In the genomic region with DNA sequence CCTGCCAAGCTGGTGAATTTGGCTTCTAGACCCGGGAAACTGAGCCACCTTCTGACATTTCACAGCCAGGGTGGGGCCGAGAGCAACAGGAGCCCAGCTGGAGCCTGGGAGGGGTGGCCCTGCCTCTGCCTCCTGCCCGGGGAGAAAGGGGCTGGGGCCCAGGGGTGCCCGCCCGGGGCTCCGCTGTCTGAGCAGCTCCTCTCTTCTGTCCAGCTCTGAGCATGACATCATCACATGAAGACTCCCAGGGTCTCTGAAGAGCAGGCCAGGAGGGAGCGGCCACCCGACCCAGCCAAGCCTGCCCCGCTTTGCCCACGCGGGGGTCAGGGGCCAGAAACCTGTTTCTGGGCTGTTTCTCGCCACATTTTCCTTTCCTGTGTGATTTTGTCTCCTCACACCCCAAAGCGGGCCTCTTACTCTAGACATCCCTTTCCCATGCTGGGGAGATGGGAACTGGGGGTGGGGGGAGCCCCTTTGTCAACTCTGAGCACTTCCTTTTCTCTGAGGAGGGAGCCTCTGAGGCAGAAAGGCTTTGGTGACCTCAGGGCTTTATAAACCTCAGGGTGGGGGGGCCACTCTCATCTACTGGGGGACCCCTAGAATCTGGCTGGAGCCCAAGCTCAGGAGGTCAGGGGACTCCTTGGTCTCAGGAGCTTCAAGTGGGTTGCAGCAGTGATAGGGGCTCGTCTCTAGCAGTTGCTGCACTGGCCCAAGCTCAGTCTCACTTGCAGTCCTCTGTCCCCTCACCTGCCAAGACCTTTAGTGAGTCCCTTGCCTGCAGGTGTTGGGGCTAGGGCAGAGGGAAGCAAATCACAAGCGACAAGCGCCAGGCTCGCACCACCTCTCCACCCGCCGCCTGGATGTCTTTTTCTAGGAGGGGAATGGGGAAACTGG, we compare ENCODE assay signal across 8 cellular contexts. TPM values are rescaled to one million over a fixed set of nuclear protein-coding genes. Genes with fewer than 3 reads are reported as not detected.
DNase-seq lines count a peak whose midpoint lies in the region; ATAC-seq, FAIRE-seq and TF ChIP-seq lines count a peak whose summit lies in the region.

No MANE protein-coding gene starts in this region.

- FAIRE-seq in HepG2 (lab: Jason Lieb, UNC): no peak

- peaks cover 13% of the 10 kb centered on the region for H3K79me2 ChIP-seq in HepG2 (ENCODE audit: insufficient read depth, low read length)
- H3K79me2 ChIP-seq in SK-N-SH (ENCODE audit: insufficient read depth): peaks cover 34% of the 10 kb centered on the region

- no peak for TF ChIP-seq RAD21 in HepG2 (CRISPR knock-in tag; IDR thresholded peaks at IDR 0.05)
- no peak for TF ChIP-seq RAD21 in SK-N-SH (IDR thresholded peaks at IDR 0.05; ENCODE audit: low read length)

- BruUV-seq in HepG2 (replicated peaks; lab: Mats Ljungman, UMichigan): no TSS peak

- no peak overlapping the region for H3K27ac ChIP-seq in HepG2 (ENCODE audit: extremely low read length, insufficient read depth, low read length)
- peak overlapping the region; percentile 45 for H3K27ac ChIP-seq in substantia nigra (ENCODE audit: low read depth, low read length, poor library complexity, severe bottlenecking)
- H3K27ac ChIP-seq in SK-N-SH (ENCODE audit: low read depth in 2 of 2, low read length in 1 of 2): no peak overlapping the region

- H3K9me3 ChIP-seq in HepG2 (ENCODE audit: low read length): no peaks in the 10 kb centered on the region
- no peaks in the 10 kb centered on the region for H3K9me3 ChIP-seq in SK-N-SH

- H3K4me3 ChIP-seq in HepG2 (replicated peaks in 1 of 3; ENCODE audit: insufficient read depth in 1 of 3, low read depth in 2 of 3, low read length in 3 of 3) (no peak overlapping the region), SK-N-SH (ENCODE audit: low read depth in 2 of 2, low read length in 1 of 2) (no peak overlapping the region)

- no peak; a peak in 1 of 4 replicates for TF ChIP-seq POLR2A in HepG2 (IDR thresholded peaks at IDR 0.05; ENCODE audit: insufficient read depth in 1 of 2, low read depth in 2 of 2, low read length in 2 of 2)

- WGBS in HepG2 (ENCODE audit: low lambda C conversion rate): 89% methylated on average over 13 of the region's 19 CpGs
- 94% methylated on average over 19 of the region's 19 CpGs for WGBS in SK-N-SH (ENCODE audit: low lambda C conversion rate)

- H4K20me1 ChIP-seq in HepG2 (ENCODE audit: insufficient read depth, low read length) (no peaks in the 10 kb centered on the region; the same call in 1 of the 2 replicates), SK-N-SH (ENCODE audit: insufficient read depth) (peaks cover 13% of the 10 kb centered on the region; the same call in 1 of the 2 replicates)

- intact Hi-C loops in HepG2 (cut with micrococcal nuclease; ENCODE audit: unreplicated experiment): loop anchor here (10.0 kb wide), 1 partner anchor 88 kb away; no protein-coding TSS in a partner anchor

- peak; percentile 33 to 48 for DNase-seq in activated CD4-positive, alpha-beta T cell treated with anti-CD3 and anti-CD28 coated beads, Interleukin-2, amount 50 U/mL, for 4 hours
- DNase-seq in HepG2 (ENCODE audit: low spot score) (no peak), substantia nigra (lab: John Stamatoyannopoulos, UW) (no peak), superior temporal gyrus (ENCODE audit: extremely low spot score) (no peak), NCI-H1436 treated with DMSO at 0.1 percent for 48 hours (lab: John Stamatoyannopoulos, UW) (no peak), SK-N-SH (no peak)

- H3K36me3 ChIP-seq in HepG2 (replicated peaks in 1 of 2; ENCODE audit: control insufficient read depth in 1 of 2, insufficient read depth in 2 of 2, low read length in 2 of 2) (peaks cover 8 to 12% of the 10 kb centered on the region in 2 experiments; a peak in 3 of 5 replicates), SK-N-SH (replicated peaks in 1 of 2; ENCODE audit: control insufficient read depth in 1 of 2, insufficient read depth in 2 of 2, low read length in 1 of 2) (peaks cover 4 to 23% of the 10 kb centered on the region in 2 experiments)

- H3K9ac ChIP-seq in HepG2 (ENCODE audit: insufficient read depth, low read depth, low read length) (no peak overlapping the region), SK-N-SH (no peak overlapping the region)

- H3K4me1 ChIP-seq in HepG2 (ENCODE audit: insufficient read depth, low read length) (peaks cover 30% of the 10 kb centered on the region), SK-N-SH (ENCODE audit: control insufficient read depth in 1 of 2, insufficient read depth in 2 of 2, low read depth in 1 of 2, low read length in 1 of 2) (peaks cover 13 to 14% of the 10 kb centered on the region in 2 experiments; a peak in 1 of 4 replicates)

- peaks cover 9% of the 10 kb centered on the region for H3F3A ChIP-seq in SK-N-SH (replicated peaks; ENCODE audit: insufficient read depth)

- H2AFZ ChIP-seq in HepG2 (ENCODE audit: low read length) (no peak overlapping the region), SK-N-SH (ENCODE audit: low read depth) (no peak overlapping the region)

- CTCF ChIA-PET in HepG2 (lab: Yijun Ruan, JAX; ENCODE audit: low intra/inter-chr PET ratio, low total read pairs): no interaction called here
- CTCF ChIA-PET in SK-N-SH (lab: Yijun Ruan, JAX): interaction anchor here (0.6 to 7.0 kb wide), 11 partner anchors 7 to 368 kb away, joined by 3 to 130 read pairs (median 4); a partner anchor contains a TSS

- no peak overlapping the region for H3K4me2 ChIP-seq in HepG2 (ENCODE audit: low read depth, low read length)
- H3K4me2 ChIP-seq in SK-N-SH: no peak overlapping the region

- H3K27me3 ChIP-seq in HepG2 (ENCODE audit: control insufficient read depth in 1 of 2, insufficient read depth in 2 of 2, low read length in 2 of 2): no peaks in the 10 kb centered on the region
- H3K27me3 ChIP-seq in SK-N-SH (ENCODE audit: insufficient read depth): no peaks in the 10 kb centered on the region

- POLR2A ChIA-PET in HepG2 (lab: Yijun Ruan, JAX) (interaction anchor here (1.4 to 2.1 kb wide), 3 partner anchors 8 to 26 kb away, joined by 6 to 10 read pairs (median 6); a partner anchor contains a TSS), SK-N-SH (lab: Yijun Ruan, JAX) (no interaction called here)

- peak; percentile 17 for ATAC-seq in GM18868 (IDR thresholded peaks at IDR 0.05; ENCODE audit: unreplicated experiment)
- peak; percentile 17 for ATAC-seq in HG02840 (IDR thresholded peaks at IDR 0.05; ENCODE audit: low FRiP score, unreplicated experiment)
- ATAC-seq in HepG2: peak; percentile 4

- in situ Hi-C loops in HepG2 (cut with HindIII; ENCODE audit: extremely low pct_ligation_motif_present, low pct_unique_long_range_greater_than_20kb): no loop called here

- no peaks in the 10 kb centered on the region for H3K9me2 ChIP-seq in SK-N-SH

- TF ChIP-seq EP300 in HepG2 (IDR thresholded peaks at IDR 0.05; ENCODE audit: low read depth in 2 of 2, low read length in 2 of 2) (no peak), HepG2 (CRISPR knock-in tag; IDR thresholded peaks at IDR 0.05; ENCODE audit: borderline replicate concordance) (no peak), SK-N-SH (IDR thresholded peaks at IDR 0.05; ENCODE audit: borderline replicate concordance in 1 of 2, low read depth in 1 of 2, low read length in 1 of 2) (no peak)

- TF ChIP-seq CTCF in HepG2 (CRISPR knock-in tag; IDR thresholded peaks at IDR 0.05) (no peak), SK-N-SH (IDR thresholded peaks at IDR 0.05) (no peak)

RNA-seq across cellular contexts. Expression of a gene that starts 7.6 kb away (rescaled TPM):
- total RNA-seq in HepG2 (2016; rRNA removed; fragmentation: Illumina TruSeq; extraction: Trizol): 3.3 and 5.3 TPM in 2 replicates
- 6.8 and 10.0 TPM in 2 replicates for total RNA-seq in HepG2 (2016; cell fraction: cytosol; rRNA removed; fragmentation: Illumina TruSeq; extraction: Trizol; ENCODE audit: low read depth)
- total RNA-seq in HepG2 (2016; cell fraction: insoluble cytoplasmic fraction; rRNA removed; fragmentation: Illumina TruSeq; extraction: Trizol): 4.4 and 4.5 TPM in 2 replicates
- 9.1 and 9.4 TPM in 2 replicates for total RNA-seq in HepG2 (2016; cell fraction: membrane; rRNA removed; fragmentation: Illumina TruSeq; extraction: Trizol)
- total RNA-seq in HepG2 (2016; cell fraction: nucleus; rRNA removed; fragmentation: Illumina TruSeq; extraction: Trizol): 2.6 and 3.2 TPM in 2 replicates
- polyA plus RNA-seq in HepG2 (2011; rRNA removed) (50.5 and 89.7 TPM in 2 replicates), SK-N-SH (2012; rRNA removed) (16.7 and 27.0 TPM in 2 replicates)
- 14.6 and 28.0 TPM in 2 replicates for polyA plus RNA-seq in HepG2 (2011; cell fraction: cytosol; rRNA removed)
- polyA plus RNA-seq in HepG2 (2011; cell fraction: nucleus; rRNA removed): 19.7 and 23.1 TPM in 2 replicates
- polyA plus RNA-seq in HepG2 (2012): 16.6 and 21.8 TPM in 2 replicates
- polyA plus RNA-seq in HepG2 (2016; cell fraction: cytosol; fragmentation: Illumina TruSeq; extraction: Trizol; ENCODE audit: low read depth): 26.5 and 33.4 TPM in 2 replicates
- 15.4 and 17.2 TPM in 2 replicates for polyA plus RNA-seq in HepG2 (2016; cell fraction: insoluble cytoplasmic fraction; fragmentation: Illumina TruSeq; extraction: Trizol; ENCODE audit: low read depth)
- 28.1 and 30.3 TPM in 2 replicates for polyA plus RNA-seq in HepG2 (2016; cell fraction: membrane; fragmentation: Illumina TruSeq; extraction: Trizol; ENCODE audit: low read depth)
- polyA plus RNA-seq in HepG2 (2016; cell fraction: nucleus; fragmentation: Illumina TruSeq; extraction: Trizol; ENCODE audit: insufficient read depth, low read depth): 8.4 and 13.3 TPM in 2 replicates
- 24.6 and 37.9 TPM in 2 replicates for polyA minus RNA-seq in HepG2 (2011; rRNA and poly(A)+ RNA removed; ENCODE audit: low replicate concordance)
- 14.7 and 29.2 TPM in 2 replicates for polyA minus RNA-seq in HepG2 (2011; cell fraction: cytosol; rRNA and poly(A)+ RNA removed)
- 4.2 and 7.1 TPM in 2 replicates for polyA minus RNA-seq in HepG2 (2011; cell fraction: nucleus; rRNA and poly(A)+ RNA removed)
- 10.3 and 14.0 TPM in 2 replicates for polyA plus RNA-seq in SK-N-SH (2012; cell fraction: cytosol; rRNA removed)
- polyA plus RNA-seq in SK-N-SH (2012; cell fraction: nucleus; rRNA removed): 14.0 and 19.5 TPM in 2 replicates

RNA-seq across cellular contexts. Expression of a gene that starts 32.5 kb away (rescaled TPM):
- 1.4 and 1.5 TPM in 2 replicates for total RNA-seq in HepG2 (2016; rRNA removed; fragmentation: Illumina TruSeq; extraction: Trizol)
- 1.0 and 1.9 TPM in 2 replicates for total RNA-seq in HepG2 (2016; cell fraction: cytosol; rRNA removed; fragmentation: Illumina TruSeq; extraction: Trizol; ENCODE audit: low read depth)
- total RNA-seq in HepG2 (2016; cell fraction: insoluble cytoplasmic fraction; rRNA removed; fragmentation: Illumina TruSeq; extraction: Trizol): 1.5 and 2.1 TPM in 2 replicates
- total RNA-seq in HepG2 (2016; cell fraction: membrane; rRNA removed; fragmentation: Illumina TruSeq; extraction: Trizol): 3.1 and 3.6 TPM in 2 replicates
- total RNA-seq in HepG2 (2016; cell fraction: nucleus; rRNA removed; fragmentation: Illumina TruSeq; extraction: Trizol): 1.0 and 2.8 TPM in 2 replicates
- polyA plus RNA-seq in HepG2 (2011; rRNA removed): 0.44 and 0.82 TPM in 2 replicates
- polyA plus RNA-seq in HepG2 (2011; cell fraction: cytosol; rRNA removed): 0.52 and 0.71 TPM in 2 replicates
- 0.42 TPM in 2 replicates for polyA plus RNA-seq in HepG2 (2011; cell fraction: nucleus; rRNA removed)
- 0.86 and 1.1 TPM in 2 replicates for polyA plus RNA-seq in HepG2 (2012)
- polyA plus RNA-seq in HepG2 (2016; cell fraction: cytosol; fragmentation: Illumina TruSeq; extraction: Trizol; ENCODE audit: low read depth): 1.7 and 2.0 TPM in 2 replicates
- 1.9 and 2.1 TPM in 2 replicates for polyA plus RNA-seq in HepG2 (2016; cell fraction: insoluble cytoplasmic fraction; fragmentation: Illumina TruSeq; extraction: Trizol; ENCODE audit: low read depth)
- polyA plus RNA-seq in HepG2 (2016; cell fraction: membrane; fragmentation: Illumina TruSeq; extraction: Trizol; ENCODE audit: low read depth): 3.0 and 5.1 TPM in 2 replicates
- polyA plus RNA-seq in HepG2 (2016; cell fraction: nucleus; fragmentation: Illumina TruSeq; extraction: Trizol; ENCODE audit: insufficient read depth, low read depth): 1.8 and 3.8 TPM in 2 replicates
- 0.66 and 3.2 TPM in 2 replicates for polyA minus RNA-seq in HepG2 (2011; rRNA and poly(A)+ RNA removed; ENCODE audit: low replicate concordance)
- 0.79 and 1.5 TPM in 2 replicates for polyA minus RNA-seq in HepG2 (2011; cell fraction: cytosol; rRNA and poly(A)+ RNA removed)
- 0.77 and 0.99 TPM in 2 replicates for polyA minus RNA-seq in HepG2 (2011; cell fraction: nucleus; rRNA and poly(A)+ RNA removed)
- 5.2 TPM in 2 replicates for polyA plus RNA-seq in SK-N-SH (2012; rRNA removed)
- polyA plus RNA-seq in SK-N-SH (2012; cell fraction: cytosol; rRNA removed): 4.1 and 6.3 TPM in 2 replicates
- polyA plus RNA-seq in SK-N-SH (2012; cell fraction: nucleus; rRNA removed): 5.5 and 8.1 TPM in 2 replicates

RNA-seq across cellular contexts. Expression of a gene that starts 35.3 kb away (rescaled TPM):
- 2.7 and 3.7 TPM in 2 replicates for total RNA-seq in HepG2 (2016; rRNA removed; fragmentation: Illumina TruSeq; extraction: Trizol)
- total RNA-seq in HepG2 (2016; cell fraction: cytosol; rRNA removed; fragmentation: Illumina TruSeq; extraction: Trizol; ENCODE audit: low read depth): 3.1 and 3.3 TPM in 2 replicates
- 2.3 and 3.7 TPM in 2 replicates for total RNA-seq in HepG2 (2016; cell fraction: insoluble cytoplasmic fraction; rRNA removed; fragmentation: Illumina TruSeq; extraction: Trizol)
- 4.0 and 4.5 TPM in 2 replicates for total RNA-seq in HepG2 (2016; cell fraction: membrane; rRNA removed; fragmentation: Illumina TruSeq; extraction: Trizol)
- total RNA-seq in HepG2 (2016; cell fraction: nucleus; rRNA removed; fragmentation: Illumina TruSeq; extraction: Trizol): 4.4 and 6.1 TPM in 2 replicates
- polyA plus RNA-seq in HepG2 (2011; rRNA removed): 5.7 and 11.5 TPM in 2 replicates
- 3.4 and 3.8 TPM in 2 replicates for polyA plus RNA-seq in HepG2 (2011; cell fraction: cytosol; rRNA removed)
- 58.0 and 60.6 TPM in 2 replicates for polyA plus RNA-seq in HepG2 (2011; cell fraction: nucleus; rRNA removed)
- 1.5 and 7.5 TPM in 2 replicates for polyA plus RNA-seq in HepG2 (2012)
- 0.94 and 1.1 TPM in 2 replicates for polyA plus RNA-seq in HepG2 (2016; cell fraction: cytosol; fragmentation: Illumina TruSeq; extraction: Trizol; ENCODE audit: low read depth)
- polyA plus RNA-seq in HepG2 (2016; cell fraction: insoluble cytoplasmic fraction; fragmentation: Illumina TruSeq; extraction: Trizol; ENCODE audit: low read depth): 1.2 TPM in 2 replicates
- polyA plus RNA-seq in HepG2 (2016; cell fraction: membrane; fragmentation: Illumina TruSeq; extraction: Trizol; ENCODE audit: low read depth): 1.0 and 1.5 TPM in 2 replicates
- polyA plus RNA-seq in HepG2 (2016; cell fraction: nucleus; fragmentation: Illumina TruSeq; extraction: Trizol; ENCODE audit: insufficient read depth, low read depth): 10.2 and 12.1 TPM in 2 replicates
- polyA minus RNA-seq in HepG2 (2011; rRNA and poly(A)+ RNA removed; ENCODE audit: low replicate concordance): 6.3 and 21.9 TPM in 2 replicates
- polyA minus RNA-seq in HepG2 (2011; cell fraction: cytosol; rRNA and poly(A)+ RNA removed): 2.5 and 3.3 TPM in 2 replicates
- polyA minus RNA-seq in HepG2 (2011; cell fraction: nucleus; rRNA and poly(A)+ RNA removed): 12.0 and 17.0 TPM in 2 replicates
- 6.2 and 7.6 TPM in 2 replicates for polyA plus RNA-seq in SK-N-SH (2012; rRNA removed)
- polyA plus RNA-seq in SK-N-SH (2012; cell fraction: cytosol; rRNA removed): 1.8 and 3.0 TPM in 2 replicates
- 32.3 and 33.8 TPM in 2 replicates for polyA plus RNA-seq in SK-N-SH (2012; cell fraction: nucleus; rRNA removed)

Comparison
In these comparisons a context has a peak if more than half of its experiments do, and no peak if none do; other contexts are left out.
1. DNase-seq: peak in activated CD4-positive, alpha-beta T cell treated with anti-CD3 and anti-CD28 coated beads, Interleukin-2, amount 50 U/mL, for 4 hours (2 of 2); none in HepG2 (single experiment), substantia nigra (0 of 49), superior temporal gyrus (single experiment), NCI-H1436 treated with DMSO at 0.1 percent for 48 hours (single experiment) and SK-N-SH (single experiment).
2. Peak in every context shown above with its lines, with median percentiles within 50 percentile points of each other: ATAC-seq.